In genomic region chr1:27427836-27428315, GRCh38 we compare ENCODE assay signal across 9 cellular contexts. TPM values are rescaled to one million over a fixed set of nuclear protein-coding genes. Genes with fewer than 3 reads are reported as not detected.
DNase-seq lines count a peak whose midpoint lies in the region; ATAC-seq, FAIRE-seq and TF ChIP-seq lines count a peak whose summit lies in the region.
"Had no signal": no experiment of that assay in that cellular context is flagged by ENCODE, and none has a peak within 500 bp of the region (broad histone marks: within the 10 kb centered on the region; RNA-seq: fewer than 3 reads in every experiment).

No MANE protein-coding gene starts in this region.

- FAIRE-seq in astrocyte (lab: Jason Lieb, UNC) = no peak

- H3K4me3 ChIP-seq in MM.1S (ENCODE audit: low read length) = no peak overlapping the region
- H3K4me3 ChIP-seq in astrocyte (ENCODE audit: insufficient read depth, low read depth, low read length) = no peak overlapping the region
- peak overlapping the region in 1 of 5 donors; percentile 33 for H3K4me3 ChIP-seq in subcutaneous abdominal adipose tissue (ENCODE audit: low read depth in 1 of 5, low read length in 5 of 5)
- H3K4me3 ChIP-seq in neuronal stem cell (ENCODE audit: low read length in 2 of 2) = no peak overlapping the region
- no peak overlapping the region for H3K4me3 ChIP-seq in ovary

- H3K27me3 ChIP-seq in MM.1S (replicated peaks; ENCODE audit: insufficient read depth, low read length) (no peaks in the 10 kb centered on the region), astrocyte (ENCODE audit: insufficient read depth, low read length) (no peaks in the 10 kb centered on the region), subcutaneous abdominal adipose tissue (ENCODE audit: control insufficient read depth in 5 of 5, insufficient read depth in 4 of 5, low read length in 5 of 5) (no peaks in the 10 kb centered on the region), neuronal stem cell (ENCODE audit: control insufficient read depth in 3 of 3, insufficient read depth in 3 of 3, low read depth in 1 of 3, low read length in 3 of 3) (no peaks in the 10 kb centered on the region), ovary (no peaks in the 10 kb centered on the region)

- peaks cover 87% of the 10 kb centered on the region for H3K79me2 ChIP-seq in MM.1S (ENCODE audit: low read length)
- H3K79me2 ChIP-seq in astrocyte (ENCODE audit: insufficient read depth, low read length) = peaks cover 56% of the 10 kb centered on the region

- peaks cover 21% of the 10 kb centered on the region for H3F3A ChIP-seq in MM.1S (ENCODE audit: insufficient read depth, low read length)

- H4K20me1 ChIP-seq in MM.1S (ENCODE audit: insufficient read depth, low read length) (no peaks in the 10 kb centered on the region), astrocyte (ENCODE audit: insufficient read depth, low read length) (peaks cover 50% of the 10 kb centered on the region)

- no peak overlapping the region for H3K4ac ChIP-seq in neuronal stem cell (ENCODE audit: low read length)

- TF ChIP-seq POLR2A in ovary (IDR thresholded peaks at IDR 0.05) = no peak

- DNase-seq in MM.1S (no peak), astrocyte (ENCODE audit: low read depth) (no peak), medulla oblongata (ENCODE audit: extremely low spot score) (peak; percentile 11), neuronal stem cell (ENCODE audit: low spot score) (no peak), glomerular visceral epithelial cell (ENCODE audit: extremely low spot score) (no peak), ovary (no peak)

- no peak for ATAC-seq in HG02588 (IDR thresholded peaks at IDR 0.05; ENCODE audit: unreplicated experiment)

- no peak overlapping the region for H4K91ac ChIP-seq in neuronal stem cell (ENCODE audit: low read depth, low read length, poor library complexity)

- no peaks in the 10 kb centered on the region for H3K9me3 ChIP-seq in MM.1S (replicated peaks; ENCODE audit: insufficient read depth, low read length)
- no peaks in the 10 kb centered on the region for H3K9me3 ChIP-seq in astrocyte (ENCODE audit: insufficient read depth, low read depth, low read length)
- H3K9me3 ChIP-seq in subcutaneous abdominal adipose tissue (ENCODE audit: control insufficient read depth in 5 of 5, low read length in 5 of 5) = no peaks in the 10 kb centered on the region
- no peaks in the 10 kb centered on the region for H3K9me3 ChIP-seq in neuronal stem cell (replicated peaks in 1 of 2; ENCODE audit: control insufficient read depth in 2 of 2, insufficient read depth in 1 of 2, low read depth in 1 of 2, low read length in 2 of 2)
- no peaks in the 10 kb centered on the region for H3K9me3 ChIP-seq in ovary

- no peak overlapping the region for H3K14ac ChIP-seq in neuronal stem cell (ENCODE audit: low read length)

- no peaks in the 10 kb centered on the region for H3K9me2 ChIP-seq in MM.1S (replicated peaks; ENCODE audit: insufficient read depth, low read length)

- H3K4me1 Mint-ChIP-seq in astrocyte (ENCODE audit: low read depth, unreplicated experiment) = peaks cover 39% of the 10 kb centered on the region

- no peak overlapping the region for H2AFZ ChIP-seq in MM.1S (ENCODE audit: low read length)
- H2AFZ ChIP-seq in astrocyte (ENCODE audit: low read depth, low read length) = no peak overlapping the region
- no peak overlapping the region for H2AFZ ChIP-seq in neuronal stem cell (ENCODE audit: low read length)
- H2AFZ ChIP-seq: parathyroid adenoma had no signal

- H3K9ac ChIP-seq in MM.1S (ENCODE audit: low read length) (no peak overlapping the region), astrocyte (ENCODE audit: low read length) (no peak overlapping the region), subcutaneous abdominal adipose tissue (ENCODE audit: low read length in 5 of 5) (peak overlapping the region in 3 of 5 donors; percentile 39 to 68 (median 51)), neuronal stem cell (ENCODE audit: low read depth, low read length, poor library complexity) (no peak overlapping the region)
- H3K9ac ChIP-seq: parathyroid adenoma had no signal

- intact Hi-C loops in ovary (cut with DNase I) = no loop called here

- H3K27me3 Mint-ChIP-seq in astrocyte (ENCODE audit: low read depth, unreplicated experiment) = no peaks in the 10 kb centered on the region

- H3K79me1 ChIP-seq in neuronal stem cell (ENCODE audit: low read depth, low read length) = no peaks in the 10 kb centered on the region

- no peak overlapping the region for H4K8ac ChIP-seq in neuronal stem cell (ENCODE audit: low read depth, low read length)

- no peaks in the 10 kb centered on the region for H3K9me3 Mint-ChIP-seq in astrocyte (ENCODE audit: unreplicated experiment)

- TF ChIP-seq CTCF in MM.1S (IDR thresholded peaks at IDR 0.05; ENCODE audit: low read length) (no peak), astrocyte (IDR thresholded peaks at IDR 0.05; ENCODE audit: insufficient read depth, low read depth, low read length) (no peak), ovary (IDR thresholded peaks at IDR 0.05) (no peak)

- no peak overlapping the region for H2AK5ac ChIP-seq in neuronal stem cell (ENCODE audit: low read depth, low read length)

- H3K4me2 ChIP-seq in MM.1S (ENCODE audit: low read depth, low read length) = no peak overlapping the region
- no peak overlapping the region for H3K4me2 ChIP-seq in astrocyte (ENCODE audit: low read length)
- H3K4me2 ChIP-seq in neuronal stem cell (ENCODE audit: insufficient read depth, low read length, poor library complexity, severe bottlenecking) = no peak overlapping the region

- no peak for TF ChIP-seq EP300 in ovary (IDR thresholded peaks at IDR 0.05)

- H2BK15ac ChIP-seq in neuronal stem cell (ENCODE audit: low read length) = no peak overlapping the region

- peaks cover 9% of the 10 kb centered on the region for H3K36me3 Mint-ChIP-seq in astrocyte (ENCODE audit: low read depth, unreplicated experiment)

- no peak overlapping the region for H3K23ac ChIP-seq in neuronal stem cell (ENCODE audit: low read depth, low read length, poor library complexity)

- peak overlapping the region; percentile 60 for H3K27ac Mint-ChIP-seq in astrocyte (ENCODE audit: unreplicated experiment)

- H3K36me3 ChIP-seq in MM.1S (replicated peaks; ENCODE audit: insufficient read depth, low read length) = peaks cover 6% of the 10 kb centered on the region; the same call in 1 of the 2 replicates
- peaks cover 3% of the 10 kb centered on the region for H3K36me3 ChIP-seq in astrocyte (ENCODE audit: insufficient read depth, low read length)
- H3K36me3 ChIP-seq in subcutaneous abdominal adipose tissue (ENCODE audit: control insufficient read depth in 5 of 5, insufficient read depth in 5 of 5, low read length in 5 of 5) = peaks cover 3 to 28% (median 13%) of the 10 kb centered on the region in 5 donors
- peaks cover 3 to 45% of the 10 kb centered on the region in 2 donors for H3K36me3 ChIP-seq in neuronal stem cell (replicated peaks in 1 of 2; ENCODE audit: control insufficient read depth in 2 of 2, insufficient read depth in 2 of 2, low read length in 2 of 2)
- no peaks in the 10 kb centered on the region for H3K36me3 ChIP-seq in ovary

- no peak overlapping the region for H3K4me3 Mint-ChIP-seq in astrocyte (ENCODE audit: unreplicated experiment)

- H2BK5ac ChIP-seq in neuronal stem cell (ENCODE audit: low read length) = no peak overlapping the region

- no peak overlapping the region for H3K18ac ChIP-seq in neuronal stem cell (ENCODE audit: low read length)

- WGBS in neuronal stem cell (ENCODE audit: extremely low coverage in 2 of 2, insufficient read length in 2 of 2, insufficient replicate concordance in 1 of 2), 2 donors = no CpG with 5 or more reads among the region's 2 CpGs
- 47 to 62% (median 49%) methylated on average over 2 of the region's 2 CpGs for WGBS in ovary, 3 donors

- H3K4me1 ChIP-seq in MM.1S (ENCODE audit: low read length) = peaks cover 22% of the 10 kb centered on the region
- peaks cover 6% of the 10 kb centered on the region for H3K4me1 ChIP-seq in astrocyte (ENCODE audit: insufficient read depth, low read length)
- H3K4me1 ChIP-seq in subcutaneous abdominal adipose tissue (ENCODE audit: control insufficient read depth in 5 of 5, insufficient read depth in 5 of 5, low read length in 5 of 5) = peaks cover 8 to 80% (median 69%) of the 10 kb centered on the region in 5 donors
- H3K4me1 ChIP-seq in neuronal stem cell (ENCODE audit: control insufficient read depth in 2 of 2, insufficient read depth in 1 of 2, low read depth in 1 of 2, low read length in 2 of 2) = peaks cover 3 to 16% of the 10 kb centered on the region in 2 donors
- peaks cover 11% of the 10 kb centered on the region for H3K4me1 ChIP-seq in ovary (ENCODE audit: insufficient read depth)

- H2BK120ac ChIP-seq in neuronal stem cell (ENCODE audit: low read depth, low read length) = no peak overlapping the region

- H3K27ac ChIP-seq in MM.1S (ENCODE audit: low read length) (peak overlapping the region; percentile 12; the same call in 1 of the 2 replicates), astrocyte (ENCODE audit: low read depth, low read length) (no peak overlapping the region), subcutaneous abdominal adipose tissue (ENCODE audit: low read depth, low read length) (peak overlapping the region; percentile 80), neuronal stem cell (replicated peaks; ENCODE audit: low read length) (no peak overlapping the region), ovary (no peak overlapping the region)
- H3K27ac ChIP-seq: parathyroid adenoma had no signal

- no peak overlapping the region for H2BK12ac ChIP-seq in neuronal stem cell (ENCODE audit: low read length)

RNA-seq across cellular contexts. Expression of gene GPR3, which starts 35.5 kb away (rescaled TPM):
- 0.75 and 0.86 TPM in 2 replicates for total RNA-seq in astrocyte
- polyA plus RNA-seq in neuronal stem cell (2013, experiment 1 of 2) = 7.5 TPM
- polyA plus RNA-seq in neuronal stem cell (2013, experiment 2 of 2) = 7.8 TPM
- under 1 TPM in 6 of 7 donors, not detected in 1; 0.15 to 0.87 (median 0.41) TPM for total RNA-seq in ovary
- polyA plus RNA-seq in ovary = under 1 TPM; 0.12 to 0.18 TPM

RNA-seq across cellular contexts. Expression of gene CD164L2, which starts 44.7 kb away (rescaled TPM):
- total RNA-seq in astrocyte = not detected in 2 replicates
- 0.07 TPM for polyA plus RNA-seq in neuronal stem cell (2013, experiment 1 of 2)
- polyA plus RNA-seq in neuronal stem cell (2013, experiment 2 of 2) = 0.10 TPM
- total RNA-seq in ovary = 10 to 100 TPM in 1 of 7 donors, 1 to 10 TPM in 1, under 1 TPM in 3, not detected in 2; 0.52 to 15.5 (median 0.89) TPM
- under 1 TPM in 1 of 2 donors, not detected in 1; 0.06 TPM for polyA plus RNA-seq in ovary

RNA-seq across cellular contexts. Expression of gene FCN3, which starts 53.3 kb away (rescaled TPM):
- total RNA-seq in astrocyte (not detected in 2 replicates), ovary (1 to 10 TPM in 4 of 7 donors, under 1 TPM in 3; 0.35 to 7.6 (median 1.2) TPM)
- polyA plus RNA-seq in neuronal stem cell (2013, experiment 1 of 2) = not detected
- polyA plus RNA-seq in neuronal stem cell (2013, experiment 2 of 2) = not detected
- polyA plus RNA-seq in ovary = 1 to 10 TPM; 2.5 to 6.5 TPM

Comparison
In these comparisons a context has a peak if more than half of its experiments do, and no peak if none do; other contexts are left out.
1. H3K27ac ChIP-seq: peak in MM.1S (single experiment) and subcutaneous abdominal adipose tissue (single experiment); none in astrocyte (single experiment), neuronal stem cell (single experiment) and ovary (0 of 2).
2. H3K9ac ChIP-seq: peak in subcutaneous abdominal adipose tissue (3 of 5); none in MM.1S (single experiment), astrocyte (single experiment) and neuronal stem cell (single experiment).